In the genomic region with DNA sequence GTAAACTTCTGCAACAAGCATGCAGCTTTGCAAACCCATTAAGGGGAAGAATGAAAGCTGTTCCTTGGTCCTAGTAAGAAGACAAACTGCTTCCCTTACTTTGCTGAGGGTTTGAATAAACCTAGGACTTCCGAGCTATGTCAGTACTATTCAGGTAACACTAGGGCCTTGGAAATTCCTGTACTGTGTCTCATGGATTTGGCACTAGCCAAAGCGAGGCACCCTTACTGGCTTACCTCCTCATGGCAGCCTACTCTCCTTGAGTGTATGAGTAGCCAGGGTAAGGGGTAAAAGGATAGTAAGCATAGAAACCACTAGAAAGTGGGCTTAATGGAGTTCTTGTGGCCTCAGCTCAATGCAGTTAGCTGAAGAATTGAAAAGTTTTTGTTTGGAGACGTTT, we compare ENCODE assay signal across 17 cellular contexts.
DNase-seq lines count a peak whose midpoint lies in the region; ATAC-seq, FAIRE-seq and TF ChIP-seq lines count a peak whose summit lies in the region.
"Had no signal": no experiment of that assay in that cellular context is flagged by ENCODE, and none has a peak within 500 bp of the region (broad histone marks: within the 10 kb centered on the region; RNA-seq: fewer than 3 reads in every experiment).

No MANE protein-coding gene starts in this region.

- H2BK15ac ChIP-seq in H1 (ENCODE audit: low read length), result no peak overlapping the region

- peak overlapping the region; percentile 55; the same call in 1 of the 2 replicates for H2AFZ ChIP-seq in H1 (ENCODE audit: low read length)
- H2AFZ ChIP-seq in keratinocyte (ENCODE audit: control insufficient read depth, low read length), result no peak overlapping the region
- H2AFZ ChIP-seq: GM23338 had no signal

- no peak overlapping the region for H2BK5ac ChIP-seq in H1 (ENCODE audit: low read depth, low read length)

- no peaks in the 10 kb centered on the region for H3K23me2 ChIP-seq in H1 (ENCODE audit: low read depth, low read length)

- H3K79me1 ChIP-seq in H1 (ENCODE audit: low read depth, low read length), result no peaks in the 10 kb centered on the region

- POLR2A ChIA-PET in H1 (lab: Charles Lee; ENCODE audit: partially characterized antibody), result no interaction called here

- H3K9me3 ChIP-seq in RWPE2 (ENCODE audit: severe bottlenecking), result no peaks in the 10 kb centered on the region
- H3K9me3 ChIP-seq in H1 (ENCODE audit: insufficient read depth in 2 of 2, low read depth in 1 of 2, low read length in 1 of 2), result no peaks in the 10 kb centered on the region
- H3K9me3 ChIP-seq in keratinocyte (ENCODE audit: control insufficient read depth, low read depth, low read length), result no peaks in the 10 kb centered on the region
- H3K9me3 ChIP-seq: BE2C, Caco-2 had no signal

- H3K9ac ChIP-seq in H1 (replicated peaks in 1 of 4; ENCODE audit: extremely low read depth in 1 of 4, low read depth in 3 of 4, low read length in 3 of 4), result no peak overlapping the region
- H3K9ac ChIP-seq in keratinocyte (ENCODE audit: control insufficient read depth, extremely low read depth, insufficient read depth, low read length), result no peak overlapping the region

- TF ChIP-seq CTCF in RWPE2 (IDR thresholded peaks at IDR 0.05; ENCODE audit: poor library complexity, severe bottlenecking) (no peak), H1 (IDR thresholded peaks at IDR 0.05; ENCODE audit: control extremely low read depth in 1 of 3, insufficient read depth in 1 of 3, low read depth in 1 of 3, low read length in 3 of 3) (no peak), keratinocyte (optimal IDR thresholded peaks at IDR 0.05 in 1 of 3, IDR thresholded peaks at IDR 0.05 in 1 of 3, conservative IDR thresholded peaks at IDR 0.05 in 1 of 3; ENCODE audit: extremely low read depth in 1 of 3, insufficient read depth in 2 of 3, low read length in 3 of 3) (no peak)

- H3K4me3 ChIP-seq in RWPE2 (ENCODE audit: severe bottlenecking) (no peak overlapping the region), H1 (ENCODE audit: extremely low read depth in 1 of 4, insufficient read depth in 2 of 4, low read depth in 3 of 4, low read length in 4 of 4) (no peak overlapping the region), keratinocyte (ENCODE audit: control insufficient read depth in 2 of 3, extremely low read depth in 1 of 3, insufficient read depth in 2 of 3, low read depth in 1 of 3, low read length in 3 of 3) (no peak overlapping the region)
- H3K4me3 ChIP-seq: GM23338 had no signal

- no peak for TF ChIP-seq EP300 in H1 (IDR thresholded peaks at IDR 0.05; ENCODE audit: borderline replicate concordance in 1 of 2, low read depth in 2 of 2, low read length in 2 of 2)

- no peak overlapping the region for H3K56ac ChIP-seq in H1 (replicated peaks; ENCODE audit: insufficient read length, low read depth, low read length)

- no peak overlapping the region for H4K91ac ChIP-seq in H1 (replicated peaks; ENCODE audit: insufficient read length, low read length)

- no peak overlapping the region for H2BK12ac ChIP-seq in H1 (ENCODE audit: low read depth, low read length)

- no peak overlapping the region for H4K8ac ChIP-seq in H1 (ENCODE audit: extremely low read depth, insufficient read depth, low read length)

- H3K27me3 ChIP-seq in RWPE2 (ENCODE audit: insufficient read depth, poor library complexity, severe bottlenecking) (no peaks in the 10 kb centered on the region), H1 (replicated peaks in 1 of 4; ENCODE audit: control insufficient read depth in 3 of 4, extremely low read depth in 1 of 4, insufficient read depth in 3 of 4, low read length in 3 of 4) (no peaks in the 10 kb centered on the region), keratinocyte (ENCODE audit: control insufficient read depth, extremely low read depth, insufficient read depth, low read length) (no peaks in the 10 kb centered on the region)
- H3K27me3 ChIP-seq: BE2C had no signal

- no peaks in the 10 kb centered on the region for H3K9me1 ChIP-seq in keratinocyte (ENCODE audit: control insufficient read depth, extremely low read depth, insufficient read depth, low read length)

- FAIRE-seq in GM12892 (lab: Jason Lieb, UNC) (peak; percentile 76), H1 (lab: Jason Lieb, UNC) (no peak), keratinocyte (lab: Jason Lieb, UNC) (peak; percentile 78)
- FAIRE-seq: A204.1, GM18507 had no signal

- no peak for TF ChIP-seq POLR2A in GM12892 (IDR thresholded peaks at IDR 0.05; ENCODE audit: low read depth, low read length)
- no peak for TF ChIP-seq POLR2A in H1 (IDR thresholded peaks at IDR 0.05; ENCODE audit: control extremely low read depth in 1 of 2, low read depth in 2 of 2, low read length in 2 of 2)

- H3K36me3 ChIP-seq in RWPE2 (ENCODE audit: low read depth) (peaks cover 64% of the 10 kb centered on the region), H1 (ENCODE audit: control insufficient read depth in 2 of 4, insufficient read depth in 4 of 4, low read length in 3 of 4) (no peaks in the 10 kb centered on the region), keratinocyte (ENCODE audit: control insufficient read depth in 2 of 2, extremely low read depth in 1 of 2, insufficient read depth in 2 of 2, low read length in 2 of 2) (peaks cover 16 to 30% of the 10 kb centered on the region in 2 experiments)
- H3K36me3 ChIP-seq: BE2C had no signal

- CTCF ChIA-PET in H1 (lab: Charles Lee; ENCODE audit: partially characterized antibody), result interaction anchor here (0.5 to 1.1 kb wide), 3 partner anchors 21 to 628 kb away, joined by 3 to 4 read pairs (median 3); no protein-coding TSS in a partner anchor

- H3K27ac ChIP-seq in RWPE2 (ENCODE audit: poor library complexity, severe bottlenecking) (peak overlapping the region; percentile 12), H1 (ENCODE audit: low read depth, low read length) (no peak overlapping the region), keratinocyte (ENCODE audit: control insufficient read depth, insufficient read depth, low read length) (peak overlapping the region; percentile 42)

- H2AK5ac ChIP-seq in H1 (ENCODE audit: low read depth, low read length), result no peak overlapping the region

- no peak for TF ChIP-seq RAD21 in H1 (IDR thresholded peaks at IDR 0.05 in 1 of 2, conservative IDR thresholded peaks at IDR 0.05 in 1 of 2; ENCODE audit: low read depth in 2 of 2, low read length in 2 of 2)

- H3K79me2 ChIP-seq in H1 (ENCODE audit: control insufficient read depth in 1 of 2, insufficient read depth in 2 of 2, low read length in 2 of 2) (no peaks in the 10 kb centered on the region), keratinocyte (ENCODE audit: control insufficient read depth, insufficient read depth, low read length) (no peaks in the 10 kb centered on the region)

- H3K4me1 ChIP-seq in RWPE2 (ENCODE audit: insufficient read depth, poor library complexity, severe bottlenecking) (peaks cover 37% of the 10 kb centered on the region), H1 (replicated peaks in 1 of 4; ENCODE audit: control insufficient read depth in 3 of 4, insufficient read depth in 4 of 4, low read length in 3 of 4) (no peaks in the 10 kb centered on the region), keratinocyte (ENCODE audit: control insufficient read depth, extremely low read depth, insufficient read depth, low read length) (peaks cover 61% of the 10 kb centered on the region)
- H3K4me1 ChIP-seq: BE2C, Caco-2 had no signal

- no peak for DNase-seq in GM12892 (ENCODE audit: insufficient read length)
- no peak for DNase-seq in RWPE2 (ENCODE audit: low spot score)
- no peak for DNase-seq in H1 (ENCODE audit: low read depth in 1 of 2, low spot score in 2 of 2)
- no peak for DNase-seq in keratinocyte (ENCODE audit: low read depth, low spot score)
- no peak for DNase-seq in NCI-H2107 (lab: John Stamatoyannopoulos, UW)
- DNase-seq in NCI-H1694 (lab: John Stamatoyannopoulos, UW), result no peak
- DNase-seq in anterior cingulate cortex (lab: John Stamatoyannopoulos, UW), result no peak
- DNase-seq: BE2C; Caco-2; CD8-positive, alpha-beta memory T cell; DMS53; GF-D8; H9; IMR-90 had no signal

- no peak overlapping the region for H3K4ac ChIP-seq in H1 (replicated peaks; ENCODE audit: insufficient read length, low read depth, low read length)

- no peak overlapping the region for H3K18ac ChIP-seq in H1 (ENCODE audit: extremely low read depth, low read length)

- H2BK120ac ChIP-seq in H1 (replicated peaks; ENCODE audit: low read depth, low read length), result no peak overlapping the region

- H2BK20ac ChIP-seq in H1 (ENCODE audit: low read length), result no peak overlapping the region

- H4K5ac ChIP-seq in H1 (ENCODE audit: insufficient read length, low read depth, low read length), result no peak overlapping the region

- H3K4me2 ChIP-seq in H1 (ENCODE audit: insufficient read depth in 1 of 2, low read depth in 2 of 2, low read length in 2 of 2) (no peak overlapping the region), keratinocyte (ENCODE audit: control insufficient read depth, extremely low read depth, insufficient read depth, low read depth, low read length) (no peak overlapping the region)
- H3K4me2 ChIP-seq: GM23338 had no signal

- ATAC-seq in RWPE2 (ENCODE audit: low read depth), result no peak
- ATAC-seq: GM23338 had no signal

- dilution Hi-C loops in keratinocyte (cut with MboI; ENCODE audit: extremely low pct_ligation_motif_present, low sequenced_read_pairs), result no loop called here

- H3K14ac ChIP-seq in H1 (ENCODE audit: insufficient read length), result no peak overlapping the region

- no peak overlapping the region for H3K23ac ChIP-seq in H1 (ENCODE audit: insufficient read length)

- 79% methylated on average over 3 of the region's 3 CpGs; no CpG with 5 or more reads in 1 of the 2 experiments for WGBS in H1 (ENCODE audit: extremely low coverage in 1 of 2, insufficient coverage in 1 of 2, insufficient read length in 1 of 2, insufficient replicate concordance in 2 of 2, low coverage in 1 of 2, low lambda C conversion rate in 2 of 2, missing lambda C conversion rate in 1 of 2), 2 experiments

- H4K20me1 ChIP-seq in H1 (replicated peaks in 1 of 2; ENCODE audit: control insufficient read depth in 1 of 2, insufficient read depth in 2 of 2, low read length in 2 of 2) (no peaks in the 10 kb centered on the region), keratinocyte (ENCODE audit: control insufficient read depth, extremely low read depth, insufficient read depth, low read length) (no peaks in the 10 kb centered on the region)

TF ChIP-seq in H1, 55 proteins besides CTCF, POLR2A, EP300 and RAD21:
- no peak for TF ChIP-seq SRF (IDR thresholded peaks at IDR 0.05; ENCODE audit: low read depth, low read length)
